ENCODE assay signal across 18 cellular contexts in the genomic region with DNA sequence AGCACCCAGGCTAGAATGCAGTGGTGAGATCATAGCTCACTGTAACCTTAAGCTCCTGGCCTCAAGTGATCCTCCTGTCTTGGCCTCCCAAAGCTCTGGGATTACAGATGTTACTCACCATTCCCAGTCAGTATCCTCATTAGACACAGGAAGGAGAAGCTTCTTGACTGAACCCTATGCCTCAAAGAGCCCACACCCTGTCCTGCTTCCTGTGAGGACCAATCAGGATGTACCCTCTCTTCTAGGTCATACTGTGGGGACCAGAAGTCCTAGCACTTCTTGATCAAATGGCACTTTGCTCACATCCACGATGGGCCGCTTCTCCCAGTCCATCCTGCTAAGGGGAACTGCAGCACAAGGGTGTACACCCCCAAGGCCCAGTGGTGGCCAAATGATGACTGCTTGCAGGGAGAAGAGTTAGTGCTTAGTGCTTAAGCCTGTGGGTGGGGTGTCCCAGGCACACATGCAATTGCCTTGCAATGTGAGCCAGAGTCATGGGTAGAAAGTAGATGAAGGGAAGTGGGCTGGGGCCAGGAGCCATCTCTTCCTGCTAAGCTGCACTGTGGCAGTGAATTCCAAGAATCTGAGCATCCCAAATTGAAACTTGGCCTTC. TPM values are rescaled to one million over a fixed set of nuclear protein-coding genes. Genes with fewer than 3 reads are reported as not detected.
DNase-seq lines count a peak whose midpoint lies in the region; ATAC-seq and TF ChIP-seq lines count a peak whose summit lies in the region.
"Had no signal": no experiment of that assay in that cellular context is flagged by ENCODE, and none has a peak within 500 bp of the region (broad histone marks: within the 10 kb centered on the region; RNA-seq: fewer than 3 reads in every experiment).

No MANE protein-coding gene starts in this region.

- peak overlapping the region; percentile 41 for H3K27ac Mint-ChIP-seq in activated CD8-positive, alpha-beta memory T cell treated with anti-CD3 and anti-CD28 coated beads, Interleukin-2, amount 10 ng/mL, durations not matched to agents 7 days and 5 days
- peak overlapping the region in 1 of 2 donors; percentile 71 for H3K27ac Mint-ChIP-seq in stimulated activated naive CD8-positive, alpha-beta T cell treated with anti-CD3 and anti-CD28 coated beads, Interleukin-15, amount 100 ng/mL, for 72 hours
- H3K27ac Mint-ChIP-seq in osteocyte (ENCODE audit: unreplicated experiment), result no peak overlapping the region
- no peak overlapping the region for H3K27ac Mint-ChIP-seq in CD4-positive, alpha-beta T cell
- H3K27ac Mint-ChIP-seq: CD8-positive, alpha-beta T cell had no signal

- no peaks in the 10 kb centered on the region for H3K27me3 ChIP-seq in CD4-positive, alpha-beta T cell (ENCODE audit: control insufficient read depth, insufficient read depth, low read length)
- H3K27me3 ChIP-seq: BE2C had no signal

- CTCF ChIA-PET in activated CD8-positive, alpha-beta memory T cell treated with anti-CD3 and anti-CD28 coated beads, Interleukin-2, amount 10 ng/mL, durations not matched to agents 7 days and 5 days (lab: Charles Lee), result interaction anchor here (1.1 to 1.9 kb wide), 3 partner anchors 17 to 97 kb away, joined by 4 to 10 read pairs (median 5); no protein-coding TSS in a partner anchor
- CTCF ChIA-PET in CD4-positive, alpha-beta T cell (lab: Charles Lee), result interaction anchor here (1.1 kb wide), 1 partner anchor 16 kb away, joined by 3 read pairs; no protein-coding TSS in a partner anchor

- intact Hi-C loops in CD4-positive, alpha-beta T cell (cut with DNase I, micrococcal nuclease), result no loop called here

- POLR2A ChIA-PET in CD4-positive, alpha-beta T cell (lab: Charles Lee), result no interaction called here

- H3K9me3 Mint-ChIP-seq in activated CD8-positive, alpha-beta memory T cell treated with anti-CD3 and anti-CD28 coated beads, Interleukin-2, amount 10 ng/mL, durations not matched to agents 7 days and 5 days (ENCODE audit: low read depth), result no peaks in the 10 kb centered on the region
- H3K9me3 Mint-ChIP-seq in stimulated activated naive CD8-positive, alpha-beta T cell treated with anti-CD3 and anti-CD28 coated beads, Interleukin-15, amount 100 ng/mL, for 72 hours, result no peaks in the 10 kb centered on the region
- no peaks in the 10 kb centered on the region for H3K9me3 Mint-ChIP-seq in osteocyte (ENCODE audit: unreplicated experiment)
- H3K9me3 Mint-ChIP-seq in CD4-positive, alpha-beta T cell, result no peaks in the 10 kb centered on the region
- H3K9me3 Mint-ChIP-seq: CD8-positive, alpha-beta T cell had no signal

- H3K27me3 Mint-ChIP-seq in activated CD8-positive, alpha-beta memory T cell treated with anti-CD3 and anti-CD28 coated beads, Interleukin-2, amount 10 ng/mL, durations not matched to agents 7 days and 5 days, result no peaks in the 10 kb centered on the region
- H3K27me3 Mint-ChIP-seq in stimulated activated naive CD8-positive, alpha-beta T cell treated with anti-CD3 and anti-CD28 coated beads, Interleukin-15, amount 100 ng/mL, for 72 hours, result no peaks in the 10 kb centered on the region
- no peaks in the 10 kb centered on the region for H3K27me3 Mint-ChIP-seq in osteocyte (ENCODE audit: unreplicated experiment)
- peaks cover 3% of the 10 kb centered on the region for H3K27me3 Mint-ChIP-seq in CD4-positive, alpha-beta T cell

- in situ Hi-C loops in ACHN (cut with HindIII; ENCODE audit: low pct_ligation_motif_present, low pct_unique_long_range_greater_than_20kb, low sequenced_read_pairs), result no loop called here

- DNase-seq in activated CD8-positive, alpha-beta memory T cell treated with anti-CD3 and anti-CD28 coated beads, Interleukin-2, amount 10 ng/mL, durations not matched to agents 7 days and 5 days, result no peak
- DNase-seq in activated CD8-positive, alpha-beta memory T cell treated with anti-CD3 and anti-CD28 coated beads, Interleukin-2, amount 50 U/mL, for 48 hours, result no peak
- no peak for DNase-seq in stimulated activated naive CD8-positive, alpha-beta T cell treated with anti-CD3 and anti-CD28 coated beads, Interleukin-15, amount 100 ng/mL, for 72 hours
- no peak for DNase-seq in stimulated activated naive CD8-positive, alpha-beta T cell treated with anti-CD3 and anti-CD28 coated beads, Interleukin-15, Interleukin-2, amounts not matched to agents 100 U/mL and 50 U/mL, for 24 hours
- DNase-seq in osteocyte (ENCODE audit: extremely low spot score, unreplicated experiment), result peak; percentile 75
- no peak for DNase-seq in ACHN
- DNase-seq in CD4-positive, alpha-beta T cell, result no peak
- no peak for DNase-seq in hippocampal formation (lab: John Stamatoyannopoulos, UW)
- DNase-seq: 8988T; BE2C; CD8-positive, alpha-beta T cell; COR-L47; DMS153; DMS79 treated with DMSO at 0.1 percent for 48 hours; GDM1 had no signal

- ATAC-seq in activated CD8-positive, alpha-beta memory T cell treated with anti-CD3 and anti-CD28 coated beads, Interleukin-2, amount 10 ng/mL, durations not matched to agents 7 days and 5 days, result no peak
- ATAC-seq in stimulated activated naive CD8-positive, alpha-beta T cell treated with anti-CD3 and anti-CD28 coated beads, Interleukin-15, amount 100 ng/mL, for 72 hours, result peak; percentile 61
- no peak for ATAC-seq in stimulated activated naive CD8-positive, alpha-beta T cell treated with anti-CD3 and anti-CD28 coated beads, Interleukin-15, Interleukin-2, amounts not matched to agents 100 U/mL and 50 U/mL, for 24 hours
- ATAC-seq in CD4-positive, alpha-beta T cell (ENCODE audit: poor library complexity), result no peak
- ATAC-seq: CD8-positive, alpha-beta T cell had no signal

- no peak for TF ChIP-seq CTCF in osteocyte (IDR thresholded peaks at IDR 0.05)
- no peak for TF ChIP-seq CTCF in CD4-positive, alpha-beta T cell (IDR thresholded peaks at IDR 0.05)

- H3K4me1 Mint-ChIP-seq in activated CD8-positive, alpha-beta memory T cell treated with anti-CD3 and anti-CD28 coated beads, Interleukin-2, amount 10 ng/mL, durations not matched to agents 7 days and 5 days, result peaks cover 40% of the 10 kb centered on the region
- H3K4me1 Mint-ChIP-seq in stimulated activated naive CD8-positive, alpha-beta T cell treated with anti-CD3 and anti-CD28 coated beads, Interleukin-15, amount 100 ng/mL, for 72 hours, result peaks cover 32% of the 10 kb centered on the region
- peaks cover 4% of the 10 kb centered on the region for H3K4me1 Mint-ChIP-seq in osteocyte (ENCODE audit: unreplicated experiment)
- no peaks in the 10 kb centered on the region for H3K4me1 Mint-ChIP-seq in CD4-positive, alpha-beta T cell (ENCODE audit: low read depth)

- H3K27ac ChIP-seq in CD4-positive, alpha-beta T cell (ENCODE audit: low read depth, low read length), result no peak overlapping the region
- H3K27ac ChIP-seq: C4-2B had no signal

- no peak overlapping the region for H3K4me3 Mint-ChIP-seq in activated CD8-positive, alpha-beta memory T cell treated with anti-CD3 and anti-CD28 coated beads, Interleukin-2, amount 10 ng/mL, durations not matched to agents 7 days and 5 days
- no peak overlapping the region for H3K4me3 Mint-ChIP-seq in stimulated activated naive CD8-positive, alpha-beta T cell treated with anti-CD3 and anti-CD28 coated beads, Interleukin-15, amount 100 ng/mL, for 72 hours
- H3K4me3 Mint-ChIP-seq in osteocyte (ENCODE audit: unreplicated experiment), result no peak overlapping the region
- no peak overlapping the region for H3K4me3 Mint-ChIP-seq in CD4-positive, alpha-beta T cell
- H3K4me3 Mint-ChIP-seq: CD8-positive, alpha-beta T cell had no signal

- no peaks in the 10 kb centered on the region for H3K36me3 Mint-ChIP-seq in activated CD8-positive, alpha-beta memory T cell treated with anti-CD3 and anti-CD28 coated beads, Interleukin-2, amount 10 ng/mL, durations not matched to agents 7 days and 5 days
- H3K36me3 Mint-ChIP-seq in osteocyte (ENCODE audit: unreplicated experiment), result no peaks in the 10 kb centered on the region
- H3K36me3 Mint-ChIP-seq in CD4-positive, alpha-beta T cell (ENCODE audit: low read depth), result no peaks in the 10 kb centered on the region
- H3K36me3 Mint-ChIP-seq: CD8-positive, alpha-beta T cell had no signal

- no peaks in the 10 kb centered on the region for H3K9me3 ChIP-seq in CD4-positive, alpha-beta T cell (ENCODE audit: control insufficient read depth, low read length)
- H3K9me3 ChIP-seq: BE2C, HAP-1 had no signal

RNA-seq across cellular contexts. Expression of gene CD34, which starts 9.8 kb away (rescaled TPM):
- total RNA-seq in activated CD8-positive, alpha-beta memory T cell treated with anti-CD3 and anti-CD28 coated beads, Interleukin-2, amount 10 ng/mL, durations not matched to agents 7 days and 5 days, result under 1 TPM; 0.02 to 0.06 TPM
- not detected in 2 replicates for total RNA-seq in osteocyte
- not detected for total RNA-seq in CD4-positive, alpha-beta T cell
- total RNA-seq: CD8-positive, alpha-beta T cell; HT1080 had no signal
